Comparison of ENCODE assay signal across 26 cellular contexts in the genomic region with DNA sequence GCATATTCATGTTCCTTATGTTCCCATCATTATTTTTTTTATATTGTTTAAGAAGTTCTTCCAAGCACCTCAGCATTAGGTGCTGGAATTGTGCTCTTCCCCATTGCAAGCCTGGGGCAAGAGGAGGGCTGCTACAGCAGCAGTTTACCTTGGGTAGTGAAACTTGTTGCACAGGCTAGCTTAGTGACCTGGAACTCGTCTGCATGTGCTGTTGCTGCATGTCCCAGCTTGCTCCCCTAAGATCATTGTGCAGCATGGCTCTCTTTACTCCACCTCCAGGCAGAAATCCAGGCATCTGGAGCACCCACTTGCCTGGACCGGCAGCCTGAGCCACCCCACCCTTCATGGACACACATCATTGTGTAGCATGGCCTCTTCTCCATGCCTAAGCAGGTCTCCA.
"Had no signal": no experiment of that assay in that cellular context is flagged by ENCODE, and none has a peak within 500 bp of the region (broad histone marks: within the 10 kb centered on the region; RNA-seq: fewer than 3 reads in every experiment).

No MANE protein-coding gene starts in this region.

- H3K4me3 ChIP-seq: esophagus muscularis mucosa, left lung, neural progenitor cell, right lobe of liver, thoracic aorta, tibial nerve, upper lobe of left lung had no signal

- H3K27me3 Mint-ChIP-seq: effector memory CD8-positive, alpha-beta T cell; naive thymus-derived CD4-positive, alpha-beta T cell; progenitor cell of endocrine pancreas; stimulated activated naive B cell treated with anti-CD40 and anti-IgM and Interleukin-4, amounts not matched to agents 10 μg/mL and 1 μg/mL and 100 μg/mL, for 72 hours; stimulated activated naive CD8-positive, alpha-beta T cell treated with anti-CD3 and anti-CD28 coated beads, Interleukin-15, Interleukin-2, amounts not matched to agents 100 ng/mL and 50 ng/mL, for 24 hours had no signal

- H3K9ac ChIP-seq: neural progenitor cell, parathyroid adenoma had no signal

- H3K9me3 Mint-ChIP-seq: effector memory CD8-positive, alpha-beta T cell; neural progenitor cell; stimulated activated naive CD8-positive, alpha-beta T cell treated with anti-CD3 and anti-CD28 coated beads, Interleukin-15, Interleukin-2, amounts not matched to agents 100 ng/mL and 50 ng/mL, for 24 hours had no signal

- H3K4me3 Mint-ChIP-seq: effector memory CD8-positive, alpha-beta T cell; immature natural killer cell; naive thymus-derived CD4-positive, alpha-beta T cell; nephron; neural progenitor cell; stimulated activated naive B cell treated with anti-CD40 and anti-IgM and Interleukin-4, amounts not matched to agents 10 μg/mL and 1 μg/mL and 100 μg/mL, for 72 hours; stimulated activated naive CD8-positive, alpha-beta T cell treated with anti-CD3 and anti-CD28 coated beads, Interleukin-15, Interleukin-2, amounts not matched to agents 100 ng/mL and 50 ng/mL, for 24 hours had no signal

- FAIRE-seq: endometrium, kidney, small intestine, urothelium cell line had no signal

- H2AFZ ChIP-seq: neural progenitor cell, parathyroid adenoma had no signal

- H3K4me1 ChIP-seq: esophagus muscularis mucosa, left lung, neural progenitor cell, parathyroid adenoma, right lobe of liver, tibial nerve, upper lobe of left lung had no signal

- H3K4me2 ChIP-seq: neural progenitor cell had no signal

- H3K36me3 ChIP-seq: esophagus muscularis mucosa, left lung, neural progenitor cell, right lobe of liver, thoracic aorta, tibial nerve, upper lobe of left lung had no signal

- H3K4me1 Mint-ChIP-seq: immature natural killer cell; naive thymus-derived CD4-positive, alpha-beta T cell; nephron; neural progenitor cell; stimulated activated naive B cell treated with anti-CD40 and anti-IgM and Interleukin-4, amounts not matched to agents 10 μg/mL and 1 μg/mL and 100 μg/mL, for 72 hours had no signal

- H3K27ac ChIP-seq: esophagus muscularis mucosa, left lung, neural progenitor cell, parathyroid adenoma, right lobe of liver, thoracic aorta, tibial nerve, upper lobe of left lung had no signal

- DNase-seq: cortex of kidney; effector memory CD8-positive, alpha-beta T cell; foreskin melanocyte; hypothalamus; immature natural killer cell; kidney; mesendoderm; midbrain; naive thymus-derived CD4-positive, alpha-beta T cell; right lobe of liver; small intestine; stimulated activated CD4-positive, alpha-beta T cell treated with anti-CD3 and anti-CD28 coated beads, Interleukin-15, amount 100 ng/mL, for 24 hours; stimulated activated CD4-positive, alpha-beta T cell treated with anti-CD3 and anti-CD28 coated beads, Interleukin-2, amount 100 ng/mL, for 48 hours; stimulated activated naive B cell treated with anti-CD40 and anti-IgM and Interleukin-4, amounts not matched to agents 10 μg/mL and 1 μg/mL and 100 μg/mL, for 72 hours; upper lobe of left lung had no signal

- ATAC-seq: effector memory CD8-positive, alpha-beta T cell; left lung; naive thymus-derived CD4-positive, alpha-beta T cell; right lobe of liver; stimulated activated naive B cell treated with anti-CD40 and anti-IgM and Interleukin-4, amounts not matched to agents 10 μg/mL and 1 μg/mL and 100 μg/mL, for 72 hours had no signal

- H3K9me3 ChIP-seq: esophagus muscularis mucosa, left lung, right lobe of liver, thoracic aorta, tibial nerve, upper lobe of left lung had no signal

- H3K27me3 ChIP-seq: esophagus muscularis mucosa, left lung, neural progenitor cell, right lobe of liver, tibial nerve, upper lobe of left lung had no signal

- H3K27ac Mint-ChIP-seq: effector memory CD8-positive, alpha-beta T cell; immature natural killer cell; naive thymus-derived CD4-positive, alpha-beta T cell; nephron; neural progenitor cell; progenitor cell of endocrine pancreas; stimulated activated naive B cell treated with anti-CD40 and anti-IgM and Interleukin-4, amounts not matched to agents 10 μg/mL and 1 μg/mL and 100 μg/mL, for 72 hours; stimulated activated naive CD8-positive, alpha-beta T cell treated with anti-CD3 and anti-CD28 coated beads, Interleukin-15, Interleukin-2, amounts not matched to agents 100 ng/mL and 50 ng/mL, for 24 hours had no signal

- H3K36me3 Mint-ChIP-seq: immature natural killer cell; naive thymus-derived CD4-positive, alpha-beta T cell; neural progenitor cell; stimulated activated naive B cell treated with anti-CD40 and anti-IgM and Interleukin-4, amounts not matched to agents 10 μg/mL and 1 μg/mL and 100 μg/mL, for 72 hours had no signal

- H3K79me2 ChIP-seq: parathyroid adenoma had no signal
